In genomic region chr7:102439963-102440795, GRCh38 we compare ENCODE assay signal across 6 cellular contexts. TPM values are rescaled to one million over a fixed set of nuclear protein-coding genes. Genes with fewer than 3 reads are reported as not detected.
DNase-seq lines count a peak whose midpoint lies in the region; ATAC-seq and TF ChIP-seq lines count a peak whose summit lies in the region.

No MANE protein-coding gene starts in this region.

- H3K27ac ChIP-seq in CD8-positive, alpha-beta T cell (ENCODE audit: low read depth, low read length), result no peak overlapping the region
- peak overlapping the region in 1 of 4 donors; percentile 13 for H3K27ac ChIP-seq in esophagus squamous epithelium

- CTCF ChIA-PET in CD8-positive, alpha-beta T cell (lab: Charles Lee), result interaction anchor here (0.6 to 3.2 kb wide), 5 partner anchors 8 to 167 kb away, joined by 3 to 18 read pairs (median 3); no protein-coding TSS in a partner anchor

- H3K27me3 ChIP-seq in CD8-positive, alpha-beta T cell (ENCODE audit: insufficient read depth, low read length), result no peaks in the 10 kb centered on the region
- H3K27me3 ChIP-seq in esophagus squamous epithelium, result no peaks in the 10 kb centered on the region

- DNase-seq in HS-27A (ENCODE audit: low read depth) (peak; percentile 33), chondrocyte (ENCODE audit: low spot score) (no peak), osteocyte (ENCODE audit: extremely low spot score, unreplicated experiment) (no peak), esophagus squamous epithelium (lab: John Stamatoyannopoulos, UW) (no peak)
- no peak for DNase-seq in CD8-positive, alpha-beta T cell

- no peak overlapping the region for H3K4me3 Mint-ChIP-seq in chondrocyte (ENCODE audit: unreplicated experiment)
- H3K4me3 Mint-ChIP-seq in osteocyte (ENCODE audit: unreplicated experiment), result no peak overlapping the region
- H3K4me3 Mint-ChIP-seq in CD8-positive, alpha-beta T cell, result no peak overlapping the region

- POLR2A ChIA-PET in CD8-positive, alpha-beta T cell (lab: Charles Lee), result interaction anchor here (1.3 kb wide), 1 partner anchor 14 kb away, joined by 6 read pairs; no protein-coding TSS in a partner anchor

- intact Hi-C loops in CD8-positive, alpha-beta T cell (cut with DNase I, micrococcal nuclease), result loop anchor here in 1 of 2 experiments (1.0 kb wide), 1 partner anchor 22 kb away; no protein-coding TSS in a partner anchor
- intact Hi-C loops in esophagus squamous epithelium (cut with DNase I), result no loop called here

- H3K9me3 ChIP-seq in CD8-positive, alpha-beta T cell (ENCODE audit: low read length), result no peaks in the 10 kb centered on the region
- H3K9me3 ChIP-seq in esophagus squamous epithelium, result no peaks in the 10 kb centered on the region

- 53 to 77% methylated on average over 12 to 16 of the region's 17 CpGs for WGBS in esophagus squamous epithelium, 2 donors

- peaks cover 13% of the 10 kb centered on the region for H3K36me3 Mint-ChIP-seq in chondrocyte (ENCODE audit: low read depth)
- H3K36me3 Mint-ChIP-seq in osteocyte (ENCODE audit: unreplicated experiment), result peaks cover 7% of the 10 kb centered on the region
- peaks cover 33% of the 10 kb centered on the region for H3K36me3 Mint-ChIP-seq in CD8-positive, alpha-beta T cell

- H3K9me3 Mint-ChIP-seq in chondrocyte (ENCODE audit: low read depth), result no peaks in the 10 kb centered on the region
- no peaks in the 10 kb centered on the region for H3K9me3 Mint-ChIP-seq in osteocyte (ENCODE audit: unreplicated experiment)
- no peaks in the 10 kb centered on the region for H3K9me3 Mint-ChIP-seq in CD8-positive, alpha-beta T cell

- TF ChIP-seq CTCF in chondrocyte (IDR thresholded peaks at IDR 0.05) (no peak), osteocyte (IDR thresholded peaks at IDR 0.05) (no peak), esophagus squamous epithelium (IDR thresholded peaks at IDR 0.05) (no peak)
- no peak for TF ChIP-seq CTCF in CD8-positive, alpha-beta T cell (IDR thresholded peaks at IDR 0.05)

- no peaks in the 10 kb centered on the region for H3K36me3 ChIP-seq in CD8-positive, alpha-beta T cell (ENCODE audit: insufficient read depth, low read length)
- H3K36me3 ChIP-seq in esophagus squamous epithelium, result peaks cover 0 to 20% (median 0%) of the 10 kb centered on the region in 3 donors

- H3K27me3 Mint-ChIP-seq in chondrocyte (ENCODE audit: low read depth), result no peaks in the 10 kb centered on the region
- H3K27me3 Mint-ChIP-seq in osteocyte (ENCODE audit: unreplicated experiment), result no peaks in the 10 kb centered on the region
- H3K27me3 Mint-ChIP-seq in CD8-positive, alpha-beta T cell (ENCODE audit: low read depth), result no peaks in the 10 kb centered on the region

- no peak overlapping the region for H3K4me3 ChIP-seq in CD8-positive, alpha-beta T cell (ENCODE audit: low read depth, low read length)
- no peak overlapping the region for H3K4me3 ChIP-seq in esophagus squamous epithelium

- H3K27ac Mint-ChIP-seq in chondrocyte (ENCODE audit: unreplicated experiment), result peak overlapping the region; percentile 90
- H3K27ac Mint-ChIP-seq in osteocyte (ENCODE audit: unreplicated experiment), result peak overlapping the region; percentile 76
- H3K27ac Mint-ChIP-seq in CD8-positive, alpha-beta T cell, result no peak overlapping the region

- peaks cover 10% of the 10 kb centered on the region for H3K4me1 Mint-ChIP-seq in chondrocyte (ENCODE audit: low read depth)
- peaks cover 9% of the 10 kb centered on the region for H3K4me1 Mint-ChIP-seq in osteocyte (ENCODE audit: unreplicated experiment)
- peaks cover 6% of the 10 kb centered on the region for H3K4me1 Mint-ChIP-seq in CD8-positive, alpha-beta T cell (ENCODE audit: low read depth)

- no peak for TF ChIP-seq POLR2A in esophagus squamous epithelium (IDR thresholded peaks at IDR 0.05)

- no peaks in the 10 kb centered on the region for H3K4me1 ChIP-seq in CD8-positive, alpha-beta T cell (ENCODE audit: insufficient read depth, low read length)
- H3K4me1 ChIP-seq in esophagus squamous epithelium, result peaks cover 0 to 14% (median 0%) of the 10 kb centered on the region in 3 donors

- no peak for ATAC-seq in HG02884 (IDR thresholded peaks at IDR 0.05; ENCODE audit: unreplicated experiment)
- no peak for ATAC-seq in CD8-positive, alpha-beta T cell

RNA-seq across cellular contexts. Expression of gene ORAI2, which starts 6.8 kb away (rescaled TPM):
- total RNA-seq in chondrocyte (47.4 to 55.1 TPM (median 54.0 TPM) in 3 replicates), osteocyte (46.3 and 47.8 TPM in 2 replicates), esophagus squamous epithelium (1 to 10 TPM in 3 of 4 donors, under 1 TPM in 1; 0.30 to 9.1 (median 5.1) TPM)
- total RNA-seq in CD8-positive, alpha-beta T cell, result 10 to 100 TPM; 20.4 to 25.5 TPM

RNA-seq across cellular contexts. Expression of gene ALKBH4, which starts 24.5 kb away (rescaled TPM):
- total RNA-seq in chondrocyte, result 6.9 to 12.2 TPM (median 9.2 TPM) in 3 replicates
- total RNA-seq in osteocyte, result 11.9 and 13.9 TPM in 2 replicates
- 1 to 10 TPM; 4.4 to 5.2 TPM for total RNA-seq in CD8-positive, alpha-beta T cell
- total RNA-seq in esophagus squamous epithelium, result 10 to 100 TPM in 3 of 4 donors, 1 to 10 TPM in 1; 7.3 to 31.7 (median 13.3) TPM

RNA-seq across cellular contexts. Expression of gene LRWD1, which starts 24.6 kb away (rescaled TPM):
- total RNA-seq in chondrocyte (16.1 to 18.5 TPM (median 16.7 TPM) in 3 replicates), osteocyte (20.1 and 22.1 TPM in 2 replicates), esophagus squamous epithelium (10 to 100 TPM in 2 of 4 donors, 1 to 10 TPM in 2; 5.8 to 16.9 (median 11.2) TPM)
- total RNA-seq in CD8-positive, alpha-beta T cell, result 10 to 100 TPM; 14.9 to 19.1 TPM

RNA-seq across cellular contexts. Expression of gene POLR2J, which starts 38.5 kb away (rescaled TPM):
- total RNA-seq in chondrocyte, result 33.1 to 41.0 TPM (median 36.6 TPM) in 3 replicates
- 45.2 and 45.4 TPM in 2 replicates for total RNA-seq in osteocyte
- 10 to 100 TPM; 37.4 to 42.9 TPM for total RNA-seq in CD8-positive, alpha-beta T cell
- total RNA-seq in esophagus squamous epithelium, result 10 to 100 TPM; 16.8 to 36.0 (median 22.5) TPM

RNA-seq across cellular contexts. Expression of gene PRKRIP1, which starts 44.0 kb away (rescaled TPM):
- total RNA-seq in chondrocyte (23.2 to 25.5 TPM (median 25.3 TPM) in 3 replicates), osteocyte (30.1 and 32.2 TPM in 2 replicates), esophagus squamous epithelium (10 to 100 TPM; 12.5 to 24.6 (median 16.5) TPM)
- total RNA-seq in CD8-positive, alpha-beta T cell, result 10 to 100 TPM; 51.1 to 57.2 TPM
